ENCODE assay signal across 8 cellular contexts in the genomic region with DNA sequence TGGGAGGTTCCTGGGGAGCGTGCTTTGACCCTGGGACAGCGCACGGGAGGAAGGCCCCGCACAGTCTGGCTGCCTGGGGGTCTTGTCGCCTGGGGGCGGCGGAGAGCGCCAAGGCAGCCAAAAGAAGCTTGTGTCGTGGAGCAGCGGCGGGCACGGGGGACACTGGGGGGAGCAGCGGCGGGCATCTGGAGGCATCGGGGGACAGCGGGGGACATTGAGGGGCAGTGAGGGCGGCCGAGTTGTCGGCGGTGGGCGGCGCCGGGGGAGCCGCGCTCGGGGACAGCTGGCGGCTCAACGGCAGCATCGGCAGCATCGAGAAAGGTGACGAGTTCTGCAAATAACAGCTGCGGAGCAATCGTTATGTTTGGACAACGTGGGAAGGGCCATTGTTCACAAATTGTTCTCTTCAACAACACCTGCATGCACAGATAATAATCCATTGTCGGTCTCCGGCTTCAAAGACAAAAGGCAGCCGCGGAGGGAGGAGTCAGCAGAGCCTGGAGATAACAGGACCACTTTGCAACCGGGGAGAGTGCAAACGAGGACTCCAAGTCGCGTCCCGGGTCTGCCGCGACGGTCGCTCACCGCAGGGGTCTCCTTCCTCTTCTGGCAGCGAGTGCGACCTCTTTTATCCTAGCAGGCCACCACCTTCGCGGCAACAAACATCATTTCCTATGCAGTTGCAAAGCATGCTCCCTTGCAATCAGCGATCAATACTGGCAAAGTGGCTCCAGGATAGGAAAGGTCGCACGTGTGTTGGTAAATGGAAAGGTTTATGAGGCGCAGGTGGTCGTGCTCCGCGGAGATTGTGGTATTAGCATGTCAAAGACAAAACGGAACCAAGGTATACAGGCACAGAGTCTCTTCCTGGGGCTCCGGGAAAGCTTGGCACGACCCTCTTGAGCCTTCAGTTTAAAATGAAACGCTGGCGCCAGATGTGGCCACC.
DNase-seq lines count a peak whose midpoint lies in the region; TF ChIP-seq lines count a peak whose summit lies in the region.

No MANE protein-coding gene starts in this region.

- H3K4me2 ChIP-seq in Loucy (ENCODE audit: low read depth, low read length, poor library complexity, severe bottlenecking): peak overlapping the region; percentile 81

- H3K27me3 ChIP-seq in BJ (ENCODE audit: control insufficient read depth, insufficient read depth, low read length) (no peaks in the 10 kb centered on the region), Loucy (ENCODE audit: insufficient read depth, low read length, poor library complexity, severe bottlenecking) (no peaks in the 10 kb centered on the region)

- peaks cover 29% of the 10 kb centered on the region for H3K4me1 ChIP-seq in Loucy (ENCODE audit: insufficient read depth, low read length, poor library complexity, severe bottlenecking)

- TF ChIP-seq CTCF in BJ (IDR thresholded peaks at IDR 0.05; ENCODE audit: insufficient read depth, low read depth, low read length) (0 out of 2 replicates have a peak, but pooled peaks have one; percentile 10), Loucy (conservative IDR thresholded peaks at IDR 0.05; ENCODE audit: low read length) (no peak; the same call in 1 of the 2 replicates), epithelial cell of proximal tubule (conservative IDR thresholded peaks at IDR 0.05; ENCODE audit: low read depth, low read length) (no peak), nephron progenitor cell (IDR thresholded peaks at IDR 0.05) (no peak), GM20000 (IDR thresholded peaks at IDR 0.05; ENCODE audit: extremely low read depth, missing control alignments) (no peak)

- H3K9ac ChIP-seq in Loucy (ENCODE audit: low read depth, low read length, poor library complexity, severe bottlenecking): peak overlapping the region; percentile 62

- peaks cover 48% of the 10 kb centered on the region for H3K27me3 Mint-ChIP-seq in nephron progenitor cell (ENCODE audit: low read depth, poor library complexity)

- H3K9me3 Mint-ChIP-seq in nephron progenitor cell: no peaks in the 10 kb centered on the region

- peak overlapping the region; percentile 89 for H3K4me3 Mint-ChIP-seq in nephron progenitor cell

- H4K20me1 ChIP-seq in Loucy (ENCODE audit: insufficient read depth, low read length, poor library complexity, severe bottlenecking): no peaks in the 10 kb centered on the region

- H3K4me1 Mint-ChIP-seq in nephron progenitor cell: peaks cover 56% of the 10 kb centered on the region

- H3K9me2 ChIP-seq in Loucy (replicated peaks; ENCODE audit: low read depth, low read length): no peaks in the 10 kb centered on the region

- H3K4me3 ChIP-seq in BJ (ENCODE audit: low read depth, low read length): peak overlapping the region; percentile 38
- H3K4me3 ChIP-seq in Loucy (ENCODE audit: low read length, poor library complexity, severe bottlenecking): peak overlapping the region; percentile 76
- H3K4me3 ChIP-seq in epithelial cell of proximal tubule (ENCODE audit: low read depth, low read length): peak overlapping the region; percentile 55

- H3F3A ChIP-seq in Loucy (ENCODE audit: low read depth): no peaks in the 10 kb centered on the region

- no peak for DNase-seq in BJ (ENCODE audit: low read depth)
- peak; percentile 15 to 18 for DNase-seq in activated CD4-positive, alpha-beta T cell treated with anti-CD3 and anti-CD28 coated beads, Interleukin-2, amount 50 U/mL, for 4 hours
- DNase-seq in epithelial cell of proximal tubule (ENCODE audit: low read depth): no peak
- peak; percentile 50 for DNase-seq in nephron progenitor cell
- no peak for DNase-seq in HPDE6-E6E7 (ENCODE audit: extremely low spot score)
- no peak for DNase-seq in GM20000 (ENCODE audit: low spot score)
- DNase-seq in DMS114 treated with DMSO at 0.1 percent for 48 hours (lab: John Stamatoyannopoulos, UW; ENCODE audit: unreplicated experiment): no peak

- no peaks in the 10 kb centered on the region for H3K9me3 ChIP-seq in Loucy (ENCODE audit: insufficient read depth, low read depth, low read length)

- no peak overlapping the region for H3K27ac Mint-ChIP-seq in nephron progenitor cell

- CTCF ChIA-PET in BJ (lab: Yijun Ruan, JAX): interaction anchor here (0.6 to 1.8 kb wide), 4 partner anchors 14 to 240 kb away, joined by 3 to 6 read pairs (median 5); no protein-coding TSS in a partner anchor

- H2AFZ ChIP-seq in Loucy (ENCODE audit: low read length): peak overlapping the region; percentile 73

- no peaks in the 10 kb centered on the region for H3K79me2 ChIP-seq in Loucy (ENCODE audit: insufficient read depth, low read length)

- H3K36me3 Mint-ChIP-seq in nephron progenitor cell (ENCODE audit: low read depth): no peaks in the 10 kb centered on the region

- POLR2A ChIA-PET in BJ (lab: Charles Lee): no interaction called here

- no peaks in the 10 kb centered on the region for H3K36me3 ChIP-seq in BJ (ENCODE audit: control insufficient read depth, insufficient read depth, low read length)
- no peaks in the 10 kb centered on the region for H3K36me3 ChIP-seq in Loucy (ENCODE audit: insufficient read depth, low read length)

Comparison
In these comparisons a context has a peak if more than half of its experiments do, and no peak if none do; other contexts are left out.
1. DNase-seq: peak in activated CD4-positive, alpha-beta T cell treated with anti-CD3 and anti-CD28 coated beads, Interleukin-2, amount 50 U/mL, for 4 hours (2 of 2) and nephron progenitor cell (single experiment); none in BJ (single experiment), epithelial cell of proximal tubule (single experiment), HPDE6-E6E7 (single experiment), GM20000 (single experiment) and DMS114 treated with DMSO at 0.1 percent for 48 hours (single experiment).
2. Peak in every context shown above with its lines, with median percentiles within 50 percentile points of each other: H3K4me3 ChIP-seq.